ENCODE assay signal across 30 cellular contexts in the genomic region with DNA sequence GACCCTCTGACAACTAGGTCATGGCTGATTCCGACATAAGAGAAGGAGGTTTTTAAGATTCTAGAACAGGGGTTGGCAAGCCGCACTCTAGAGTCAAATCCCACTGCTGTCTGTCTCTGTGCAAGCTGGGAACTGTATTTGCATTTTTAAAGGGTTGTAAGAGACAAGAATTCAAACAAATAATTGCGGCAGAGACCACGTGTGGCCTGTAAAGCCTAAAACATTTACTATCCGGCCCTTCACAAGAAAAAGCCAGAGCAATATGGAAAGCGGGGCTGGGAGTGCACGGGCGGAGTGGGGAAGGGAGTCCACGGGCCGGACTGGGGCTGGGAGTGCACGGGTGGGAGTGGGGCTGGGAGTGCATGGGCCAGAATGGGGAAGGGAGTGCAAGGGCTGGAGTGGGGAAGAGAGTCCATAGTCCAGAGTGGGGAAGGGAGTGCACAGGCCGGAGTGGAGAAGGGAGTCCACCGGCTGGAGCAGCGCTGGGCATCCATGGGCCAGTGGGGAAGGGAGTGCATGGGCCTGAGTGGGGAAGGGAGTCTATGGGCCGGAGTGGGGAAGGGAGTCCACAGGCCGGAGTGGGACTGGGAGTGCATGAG. TPM values are rescaled to one million over a fixed set of nuclear protein-coding genes. Genes with fewer than 3 reads are reported as not detected.
DNase-seq lines count a peak whose midpoint lies in the region; ATAC-seq, FAIRE-seq and TF ChIP-seq lines count a peak whose summit lies in the region.
"Had no signal": no experiment of that assay in that cellular context is flagged by ENCODE, and none has a peak within 500 bp of the region (broad histone marks: within the 10 kb centered on the region; RNA-seq: fewer than 3 reads in every experiment).

No MANE protein-coding gene starts in this region.

- peak; percentile 21 for DNase-seq in NCI-H526 treated with DMSO at 0.1 percent for 48 hours (lab: John Stamatoyannopoulos, UW)
- DNase-seq in fibroblast of villous mesenchyme (ENCODE audit: low read depth): peak; percentile 65
- DNase-seq in osteocyte (ENCODE audit: extremely low spot score, unreplicated experiment): peak; percentile 75
- no peak for DNase-seq in urothelium cell line (ENCODE audit: low spot score)
- no peak for DNase-seq in breast epithelium (ENCODE audit: low spot score in 2 of 2)
- DNase-seq: activated CD4-positive, alpha-beta T cell treated with anti-CD3 and anti-CD28 coated beads for 1 hour; activated CD8-positive, alpha-beta T cell treated with anti-CD3 and anti-CD28 coated beads for 36 hours; activated naive CD8-positive, alpha-beta T cell treated with anti-CD3 and anti-CD28 coated beads for 36 hours; C1 segment of cervical spinal cord; Caco-2; caudate nucleus; Kasumi-1; mucosa of descending colon; MV-4-11; NCI-H146; NCI-H446; psoas muscle; stimulated activated CD4-positive, alpha-beta T cell treated with anti-CD3 and anti-CD28 coated beads, Interleukin-4, amount 100 ng/mL, for 4 hours; stimulated activated naive CD4-positive, alpha-beta T cell; T-helper 17 cell had no signal

- H3K27me3 ChIP-seq in breast epithelium: no peaks in the 10 kb centered on the region
- H3K27me3 ChIP-seq: ascending aorta, sigmoid colon had no signal

- H3K9me3 ChIP-seq in breast epithelium: no peaks in the 10 kb centered on the region
- H3K9me3 ChIP-seq: Caco-2, mucosa of descending colon, psoas muscle, sigmoid colon had no signal

- no peak overlapping the region for H3K27ac ChIP-seq in breast epithelium
- H3K27ac ChIP-seq: ascending aorta, HL-60, psoas muscle, RWPE1 had no signal

- no peak overlapping the region for H3K4me3 ChIP-seq in fibroblast of villous mesenchyme (ENCODE audit: low read depth, low read length)
- H3K4me3 ChIP-seq in breast epithelium: no peak overlapping the region
- H3K4me3 ChIP-seq: ascending aorta, mucosa of descending colon, psoas muscle, sigmoid colon had no signal

- H3K36me3 ChIP-seq in breast epithelium: no peaks in the 10 kb centered on the region
- H3K36me3 ChIP-seq: ascending aorta, sigmoid colon had no signal

- no peak for ATAC-seq in GM18520 (IDR thresholded peaks at IDR 0.05; ENCODE audit: unreplicated experiment)
- no peak for ATAC-seq in GM18909 (IDR thresholded peaks at IDR 0.05; ENCODE audit: poor library complexity, unreplicated experiment)
- ATAC-seq: activated CD8-positive, alpha-beta T cell treated with anti-CD3 and anti-CD28 coated beads for 36 hours; HepG2; mucosa of descending colon; SK-N-SH treated with all-trans-retinoic acid at 6 μM for 48 hours; T-helper 17 cell had no signal

- no peak for TF ChIP-seq POLR2A in breast epithelium (IDR thresholded peaks at IDR 0.05)

- H3K27me3 Mint-ChIP-seq in osteocyte (ENCODE audit: unreplicated experiment): peaks cover 33% of the 10 kb centered on the region
- H3K27me3 Mint-ChIP-seq: activated CD8-positive, alpha-beta T cell treated with anti-CD3 and anti-CD28 coated beads for 36 hours; activated naive CD8-positive, alpha-beta T cell treated with anti-CD3 and anti-CD28 coated beads for 36 hours had no signal

- no peaks in the 10 kb centered on the region for H3K36me3 Mint-ChIP-seq in osteocyte (ENCODE audit: unreplicated experiment)
- H3K36me3 Mint-ChIP-seq: activated naive CD8-positive, alpha-beta T cell treated with anti-CD3 and anti-CD28 coated beads for 36 hours had no signal

- peak; percentile 13 for FAIRE-seq in urothelium cell line (lab: Jason Lieb, UNC)
- FAIRE-seq: GM18507, HepG2 had no signal

- peaks cover 2% of the 10 kb centered on the region for H3K4me1 Mint-ChIP-seq in osteocyte (ENCODE audit: unreplicated experiment)
- H3K4me1 Mint-ChIP-seq: activated naive CD8-positive, alpha-beta T cell treated with anti-CD3 and anti-CD28 coated beads for 36 hours; T-helper 17 cell had no signal

- intact Hi-C loops in breast epithelium (cut with DNase I; ENCODE audit: low total_unique reads): no loop called here

- no peak overlapping the region for H3K4me3 Mint-ChIP-seq in osteocyte (ENCODE audit: unreplicated experiment)
- H3K4me3 Mint-ChIP-seq: activated CD8-positive, alpha-beta T cell treated with anti-CD3 and anti-CD28 coated beads for 36 hours; activated naive CD8-positive, alpha-beta T cell treated with anti-CD3 and anti-CD28 coated beads for 36 hours; dendritic cell treated with granulocyte-macrophage colony-stimulating factor and Interleukin-4, amounts not matched to agents 40 ng/mL and 50 ng/mL, for 4 days; T-helper 17 cell had no signal

- H3K27ac Mint-ChIP-seq in osteocyte (ENCODE audit: unreplicated experiment): no peak overlapping the region
- H3K27ac Mint-ChIP-seq: activated CD8-positive, alpha-beta T cell treated with anti-CD3 and anti-CD28 coated beads for 36 hours; activated naive CD8-positive, alpha-beta T cell treated with anti-CD3 and anti-CD28 coated beads for 36 hours; dendritic cell treated with granulocyte-macrophage colony-stimulating factor and Interleukin-4, amounts not matched to agents 40 ng/mL and 50 ng/mL, for 4 days; T-helper 17 cell had no signal

- TF ChIP-seq CTCF in fibroblast of villous mesenchyme (IDR thresholded peaks at IDR 0.05; ENCODE audit: insufficient read depth, low read depth, low read length): no peak
- no peak for TF ChIP-seq CTCF in osteocyte (IDR thresholded peaks at IDR 0.05)
- TF ChIP-seq CTCF in breast epithelium (IDR thresholded peaks at IDR 0.05): no peak

- H3K4me1 ChIP-seq in breast epithelium: no peaks in the 10 kb centered on the region
- H3K4me1 ChIP-seq: ascending aorta, Caco-2, psoas muscle had no signal

- peaks cover 8% of the 10 kb centered on the region for H3K9me3 Mint-ChIP-seq in osteocyte (ENCODE audit: unreplicated experiment)
- H3K9me3 Mint-ChIP-seq: activated CD8-positive, alpha-beta T cell treated with anti-CD3 and anti-CD28 coated beads for 36 hours; activated naive CD8-positive, alpha-beta T cell treated with anti-CD3 and anti-CD28 coated beads for 36 hours; dendritic cell treated with granulocyte-macrophage colony-stimulating factor and Interleukin-4, amounts not matched to agents 40 ng/mL and 50 ng/mL, for 4 days had no signal

RNA-seq across cellular contexts. Expression of gene KLF15, which starts 41.2 kb away (rescaled TPM):
- total RNA-seq in fibroblast of villous mesenchyme (0.32 and 0.43 TPM in 2 replicates), osteocyte (5.7 and 7.2 TPM in 2 replicates), breast epithelium (100 to 1,000 TPM in 1 of 3 donors, 10 to 100 TPM in 2; 36.3 to 129 (median 44.2) TPM)

Comparison
In these comparisons a context has a peak if more than half of its experiments do, and no peak if none do; other contexts are left out.
1. DNase-seq: peak in NCI-H526 treated with DMSO at 0.1 percent for 48 hours (single experiment), fibroblast of villous mesenchyme (single experiment) and osteocyte (single experiment); none in urothelium cell line (single experiment) and breast epithelium (0 of 2).